In genomic region chr6:30557683-30557981, GRCh38 we compare ENCODE assay signal across 8 cellular contexts.
DNase-seq lines count a peak whose midpoint lies in the region; ATAC-seq and TF ChIP-seq lines count a peak whose summit lies in the region.

No MANE protein-coding gene starts in this region.

- no peaks in the 10 kb centered on the region for H3K9me3 ChIP-seq in RWPE2 (ENCODE audit: severe bottlenecking)
- no peaks in the 10 kb centered on the region for H3K9me3 ChIP-seq in effector memory CD4-positive, alpha-beta T cell (ENCODE audit: control insufficient read depth, low read length)
- H3K9me3 ChIP-seq in neuron (ENCODE audit: low read length), result no peaks in the 10 kb centered on the region

- peaks cover 46% of the 10 kb centered on the region for H3K36me3 ChIP-seq in RWPE2 (ENCODE audit: low read depth)
- H3K36me3 ChIP-seq in effector memory CD4-positive, alpha-beta T cell (ENCODE audit: control insufficient read depth, insufficient read depth, low read length), result peaks cover 14% of the 10 kb centered on the region
- H3K36me3 ChIP-seq in neuron (ENCODE audit: insufficient read depth, low read length), result peaks cover 38% of the 10 kb centered on the region

- peak overlapping the region; percentile 82 for H3K27ac ChIP-seq in RWPE2 (ENCODE audit: poor library complexity, severe bottlenecking)
- peak overlapping the region; percentile 94 for H3K27ac ChIP-seq in effector memory CD4-positive, alpha-beta T cell (ENCODE audit: insufficient read depth, low read length, poor library complexity, severe bottlenecking)

- ATAC-seq in RWPE2 (ENCODE audit: low read depth) (no peak), GM18873 (IDR thresholded peaks at IDR 0.05; ENCODE audit: low FRiP score, unreplicated experiment) (no peak), HG02884 (IDR thresholded peaks at IDR 0.05; ENCODE audit: unreplicated experiment) (no peak)

- H2AFZ ChIP-seq in neuron (ENCODE audit: low read depth, low read length), result peak overlapping the region; percentile 91

- DNase-seq in SIG-M5 treated with dmso at 0.1 percent for 504 hours (lab: John Stamatoyannopoulos, UW; ENCODE audit: unreplicated experiment), result peak; percentile 64
- no peak for DNase-seq in SIG-M5 (lab: John Stamatoyannopoulos, UW)
- DNase-seq in RWPE2 (ENCODE audit: low spot score), result no peak
- peak in 1 of 3 donors; percentile 29 for DNase-seq in effector memory CD4-positive, alpha-beta T cell
- DNase-seq in NCI-H2171 treated with DMSO at 0.1 percent for 48 hours (lab: John Stamatoyannopoulos, UW), result no peak

- H3K4me3 ChIP-seq in RWPE2 (ENCODE audit: severe bottlenecking) (peak overlapping the region; percentile 98), neuron (ENCODE audit: low read length) (peak overlapping the region; percentile 88)
- peak overlapping the region; percentile 83 for H3K4me3 ChIP-seq in effector memory CD4-positive, alpha-beta T cell (ENCODE audit: insufficient read depth, low read depth, low read length, poor library complexity, severe bottlenecking)

- peaks cover 6% of the 10 kb centered on the region for H3K4me1 ChIP-seq in RWPE2 (ENCODE audit: insufficient read depth, poor library complexity, severe bottlenecking)
- peaks cover 6% of the 10 kb centered on the region for H3K4me1 ChIP-seq in effector memory CD4-positive, alpha-beta T cell (ENCODE audit: control insufficient read depth, insufficient read depth, low read length, poor library complexity, severe bottlenecking)
- H3K4me1 ChIP-seq in neuron (ENCODE audit: insufficient read depth, low read length), result peaks cover 19% of the 10 kb centered on the region

- H3K27me3 ChIP-seq in RWPE2 (ENCODE audit: insufficient read depth, poor library complexity, severe bottlenecking), result no peaks in the 10 kb centered on the region
- no peaks in the 10 kb centered on the region for H3K27me3 ChIP-seq in effector memory CD4-positive, alpha-beta T cell (replicated peaks; ENCODE audit: control insufficient read depth, insufficient read depth, low read length, poor library complexity, severe bottlenecking)
- H3K27me3 ChIP-seq in neuron (ENCODE audit: insufficient read depth, low read length), result no peaks in the 10 kb centered on the region

- no peak for TF ChIP-seq CTCF in RWPE2 (IDR thresholded peaks at IDR 0.05; ENCODE audit: poor library complexity, severe bottlenecking)
